ENCODE assay signal across 14 cellular contexts in the genomic region with DNA sequence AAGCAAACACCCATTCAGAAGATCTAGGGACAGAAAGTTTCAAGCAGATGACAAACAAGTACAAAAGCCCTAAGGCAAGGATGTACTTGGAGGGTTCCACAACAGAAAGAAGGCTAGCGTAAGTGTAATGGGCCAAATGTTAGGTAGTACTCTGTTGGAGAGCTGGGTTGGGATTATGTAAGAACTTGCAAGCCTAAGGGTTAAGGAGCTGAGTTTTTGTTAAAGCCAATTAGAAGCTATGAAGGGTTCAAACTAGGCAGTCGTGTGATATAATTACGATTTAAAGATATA. TPM values are rescaled to one million over a fixed set of nuclear protein-coding genes. Genes with fewer than 3 reads are reported as not detected.
DNase-seq lines count a peak whose midpoint lies in the region; ATAC-seq and TF ChIP-seq lines count a peak whose summit lies in the region.
"Had no signal": no experiment of that assay in that cellular context is flagged by ENCODE, and none has a peak within 500 bp of the region (broad histone marks: within the 10 kb centered on the region; RNA-seq: fewer than 3 reads in every experiment).

No MANE protein-coding gene starts in this region.

- peaks cover 30% of the 10 kb centered on the region for H3K4me1 ChIP-seq in ACC112 (ENCODE audit: control insufficient read depth, insufficient read depth, low read length, unreplicated experiment)
- H3K4me1 ChIP-seq in RWPE2 (ENCODE audit: insufficient read depth, poor library complexity, severe bottlenecking): peaks cover 26% of the 10 kb centered on the region
- peaks cover 10% of the 10 kb centered on the region for H3K4me1 ChIP-seq in parathyroid adenoma
- no peaks in the 10 kb centered on the region for H3K4me1 ChIP-seq in BE2C

- no peak for TF ChIP-seq CTCF in RWPE2 (IDR thresholded peaks at IDR 0.05; ENCODE audit: poor library complexity, severe bottlenecking)
- TF ChIP-seq CTCF in fibroblast of pulmonary artery (IDR thresholded peaks at IDR 0.05; ENCODE audit: low read length, missing control alignments): no peak
- TF ChIP-seq CTCF in parathyroid adenoma (IDR thresholded peaks at IDR 0.05): no peak
- TF ChIP-seq CTCF in BE2C (IDR thresholded peaks at IDR 0.05; ENCODE audit: low read depth, low read length): no peak
- no peak for TF ChIP-seq CTCF in type B pancreatic cell (conservative IDR thresholded peaks at IDR 0.05)

- peaks cover 36% of the 10 kb centered on the region for H3K36me3 Mint-ChIP-seq in type B pancreatic cell
- peaks cover 15% of the 10 kb centered on the region for H3K36me3 Mint-ChIP-seq in activated naive CD8-positive, alpha-beta T cell treated with anti-CD3 and anti-CD28 coated beads for 36 hours

- H3K4me3 Mint-ChIP-seq in type B pancreatic cell: no peak overlapping the region
- no peak overlapping the region for H3K4me3 Mint-ChIP-seq in activated naive CD8-positive, alpha-beta T cell treated with anti-CD3 and anti-CD28 coated beads for 36 hours
- H3K4me3 Mint-ChIP-seq: naive thymus-derived CD8-positive, alpha-beta T cell; T-helper 2 cell treated with Interferon-gamma antibody and Interleukin-4, amounts not matched to agents 5 μg/mL and 100 μg/mL, for 36 hours had no signal

- H3K9ac ChIP-seq in parathyroid adenoma: no peak overlapping the region

- peaks cover 17% of the 10 kb centered on the region for H3K36me3 ChIP-seq in ACC112 (ENCODE audit: insufficient read depth, low read length)
- H3K36me3 ChIP-seq in RWPE2 (ENCODE audit: low read depth): peaks cover 90% of the 10 kb centered on the region
- no peaks in the 10 kb centered on the region for H3K36me3 ChIP-seq in parathyroid adenoma (ENCODE audit: control insufficient read depth, insufficient read depth, low read length)
- peaks cover 71% of the 10 kb centered on the region for H3K36me3 ChIP-seq in BE2C

- H3K27ac ChIP-seq in ACC112 (ENCODE audit: low read depth, low read length): peak overlapping the region; percentile 85
- peak overlapping the region; percentile 41 for H3K27ac ChIP-seq in RWPE2 (ENCODE audit: poor library complexity, severe bottlenecking)
- H3K27ac ChIP-seq in parathyroid adenoma: peak overlapping the region; percentile 36

- no peaks in the 10 kb centered on the region for H3K4me1 Mint-ChIP-seq in type B pancreatic cell (ENCODE audit: unreplicated experiment)
- H3K4me1 Mint-ChIP-seq in activated naive CD8-positive, alpha-beta T cell treated with anti-CD3 and anti-CD28 coated beads for 36 hours: no peaks in the 10 kb centered on the region

- H3K27ac Mint-ChIP-seq in type B pancreatic cell: no peak overlapping the region
- H3K27ac Mint-ChIP-seq in activated naive CD8-positive, alpha-beta T cell treated with anti-CD3 and anti-CD28 coated beads for 36 hours: no peak overlapping the region
- H3K27ac Mint-ChIP-seq: T-helper 2 cell treated with Interferon-gamma antibody and Interleukin-4, amounts not matched to agents 5 μg/mL and 100 μg/mL, for 36 hours had no signal

- no peak for DNase-seq in RWPE2 (ENCODE audit: low spot score)
- DNase-seq in fibroblast of pulmonary artery (ENCODE audit: low read depth): peak; percentile 8
- DNase-seq in activated CD4-positive, alpha-beta T cell treated with anti-CD3 and anti-CD28 coated beads for 48 hours: no peak
- no peak for DNase-seq in BE2C
- DNase-seq in type B pancreatic cell (ENCODE audit: extremely low spot score, unreplicated experiment): no peak
- DNase-seq in activated naive CD8-positive, alpha-beta T cell treated with anti-CD3 and anti-CD28 coated beads for 36 hours: no peak
- DNase-seq: activated CD4-positive, alpha-beta T cell treated with anti-CD3 and anti-CD28 coated beads, Interleukin-2, amount 50 U/mL, for 4 hours; H7; islet precursor cell; naive thymus-derived CD8-positive, alpha-beta T cell; stimulated activated CD4-positive, alpha-beta T cell treated with anti-CD3 and anti-CD28 coated beads, Interleukin-12 subunit alpha, Interleukin-12 subunit beta, amount 100 ng/mL, for 4 hours had no signal

- no peaks in the 10 kb centered on the region for H3K9me3 Mint-ChIP-seq in type B pancreatic cell
- no peaks in the 10 kb centered on the region for H3K9me3 Mint-ChIP-seq in activated naive CD8-positive, alpha-beta T cell treated with anti-CD3 and anti-CD28 coated beads for 36 hours
- H3K9me3 Mint-ChIP-seq: naive thymus-derived CD8-positive, alpha-beta T cell; T-helper 2 cell treated with Interferon-gamma antibody and Interleukin-4, amounts not matched to agents 5 μg/mL and 100 μg/mL, for 36 hours had no signal

- H3K9me3 ChIP-seq in RWPE2 (ENCODE audit: severe bottlenecking) (no peaks in the 10 kb centered on the region), parathyroid adenoma (ENCODE audit: control insufficient read depth, low read length) (no peaks in the 10 kb centered on the region), BE2C (no peaks in the 10 kb centered on the region)

- H3K4me3 ChIP-seq in ACC112 (ENCODE audit: low read depth, low read length) (no peak overlapping the region), RWPE2 (ENCODE audit: severe bottlenecking) (no peak overlapping the region), fibroblast of pulmonary artery (replicated peaks; ENCODE audit: low read depth, low read length) (no peak overlapping the region), parathyroid adenoma (ENCODE audit: low read depth, low read length) (no peak overlapping the region), BE2C (ENCODE audit: low read depth, low read length) (no peak overlapping the region)

- H3K79me2 ChIP-seq in ACC112 (ENCODE audit: control insufficient read depth, insufficient read depth, low read length, unreplicated experiment) (peaks cover 17% of the 10 kb centered on the region), parathyroid adenoma (peaks cover 12% of the 10 kb centered on the region)

- no peaks in the 10 kb centered on the region for H3K27me3 Mint-ChIP-seq in type B pancreatic cell
- H3K27me3 Mint-ChIP-seq in activated naive CD8-positive, alpha-beta T cell treated with anti-CD3 and anti-CD28 coated beads for 36 hours: no peaks in the 10 kb centered on the region
- H3K27me3 Mint-ChIP-seq: naive thymus-derived CD8-positive, alpha-beta T cell had no signal

- ATAC-seq in RWPE2 (ENCODE audit: low read depth): no peak
- ATAC-seq: naive thymus-derived CD8-positive, alpha-beta T cell had no signal

- no peaks in the 10 kb centered on the region for H3K27me3 ChIP-seq in ACC112 (ENCODE audit: insufficient read depth, low read length)
- no peaks in the 10 kb centered on the region for H3K27me3 ChIP-seq in RWPE2 (ENCODE audit: insufficient read depth, poor library complexity, severe bottlenecking)
- H3K27me3 ChIP-seq in parathyroid adenoma (ENCODE audit: control insufficient read depth, insufficient read depth, low read length): no peaks in the 10 kb centered on the region
- no peaks in the 10 kb centered on the region for H3K27me3 ChIP-seq in BE2C

- H2AFZ ChIP-seq in ACC112 (ENCODE audit: low read length, unreplicated experiment) (no peak overlapping the region), parathyroid adenoma (no peak overlapping the region)

- H3K4me2 ChIP-seq in parathyroid adenoma (ENCODE audit: low read length): no peak overlapping the region

RNA-seq across cellular contexts. Expression of gene HECTD1, which starts 41.4 kb away (rescaled TPM):
- 52.8 TPM for polyA plus RNA-seq in BE2C (2012; ENCODE audit: insufficient read depth, insufficient read length, low read depth)
- total RNA-seq in type B pancreatic cell (ENCODE audit: low replicate concordance): 138 and 143 TPM in 2 replicates
- 10 to 100 TPM; 78.6 to 89.2 TPM for total RNA-seq in activated naive CD8-positive, alpha-beta T cell treated with anti-CD3 and anti-CD28 coated beads for 36 hours
